Comparison of ENCODE assay signal across 27 cellular contexts in the genomic region with DNA sequence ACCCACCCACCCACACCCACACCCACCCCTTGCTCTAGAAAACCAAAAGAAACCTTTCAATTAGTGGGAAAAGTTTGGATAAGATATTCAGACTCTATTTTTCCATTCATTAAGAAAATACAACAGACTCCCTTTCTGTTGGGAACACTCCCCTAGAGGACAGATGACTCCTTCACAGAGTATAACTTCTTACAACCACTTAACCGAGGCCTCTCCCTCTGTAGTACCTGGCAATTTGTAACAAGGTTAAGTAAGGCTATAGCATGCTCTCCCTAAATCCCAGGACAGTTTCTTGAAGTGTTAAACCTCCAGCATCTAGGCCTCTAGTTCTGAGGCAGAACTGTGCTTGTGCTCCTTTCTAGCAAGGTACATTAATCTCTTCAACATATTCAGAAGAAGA.
"Had no signal": no experiment of that assay in that cellular context is flagged by ENCODE, and none has a peak within 500 bp of the region (broad histone marks: within the 10 kb centered on the region; RNA-seq: fewer than 3 reads in every experiment).

No MANE protein-coding gene starts in this region.

- H3K27ac ChIP-seq: breast epithelium, thoracic aorta, vagina had no signal

- H3K4me3 ChIP-seq: breast epithelium, thoracic aorta, vagina had no signal

- DNase-seq: activated CD4-positive, alpha-beta T cell treated with anti-CD3 and anti-CD28 coated beads for 36 hours; activated CD4-positive, CD25-positive, alpha-beta regulatory T cell; activated CD8-positive, alpha-beta memory T cell treated with anti-CD3 and anti-CD28 coated beads, Interleukin-2, amount 10 ng/mL, durations not matched to agents 7 days and 5 days; activated CD8-positive, alpha-beta T cell treated with anti-CD3 and anti-CD28 coated beads, Interleukin-2, amount 10 ng/mL, durations not matched to agents 7 days and 5 days; activated naive CD8-positive, alpha-beta T cell treated with anti-CD3 and anti-CD28 coated beads, Interleukin-2, amount 50 U/mL, for 24 hours; activated T-cell treated with anti-CD3 and anti-CD28 coated beads, Interleukin-2, amount 50 U/mL, for 48 hours; amygdala; central memory CD4-positive, alpha-beta T cell; effector CD4-positive, alpha-beta T cell; islet precursor cell; left ventricle myocardium superior; mammary epithelial cell; naive thymus-derived CD4-positive, alpha-beta T cell; right cardiac atrium; stimulated activated CD4-positive, alpha-beta T cell treated with anti-CD3 and anti-CD28 coated beads, Interleukin-2, amount 100 ng/mL, for 48 hours; T-cell had no signal

- H3K36me3 ChIP-seq: breast epithelium, thoracic aorta, vagina had no signal

- H3K4me1 ChIP-seq: breast epithelium, vagina had no signal

- H3K36me3 Mint-ChIP-seq: activated CD8-positive, alpha-beta memory T cell treated with anti-CD3 and anti-CD28 coated beads, Interleukin-2, amount 10 ng/mL, durations not matched to agents 7 days and 5 days; activated naive CD4-positive, alpha-beta T cell treated with anti-CD3 and anti-CD28 coated beads, Interleukin-2, amount 50 U/mL, for 24 hours; naive thymus-derived CD4-positive, alpha-beta T cell; T-cell had no signal

- H3K27ac Mint-ChIP-seq: activated CD4-positive, alpha-beta T cell treated with anti-CD3 and anti-CD28 coated beads for 36 hours; activated CD8-positive, alpha-beta memory T cell treated with anti-CD3 and anti-CD28 coated beads, Interleukin-2, amount 10 ng/mL, durations not matched to agents 7 days and 5 days; activated CD8-positive, alpha-beta T cell treated with anti-CD3 and anti-CD28 coated beads, Interleukin-2, amount 10 ng/mL, durations not matched to agents 7 days and 5 days; activated naive CD4-positive, alpha-beta T cell treated with anti-CD3 and anti-CD28 coated beads, Interleukin-2, amount 50 U/mL, for 24 hours; activated naive CD8-positive, alpha-beta T cell treated with anti-CD3 and anti-CD28 coated beads, Interleukin-2, amount 50 U/mL, for 24 hours; activated T-helper 2 cell treated with anti-CD3 and anti-CD28 coated beads, Interferon-gamma antibody, Interleukin-2, Interleukin-4, amounts not matched to agents 10 μg/mL and 5 μg/mL and 100 μg/mL, durations not matched to agents 14 hours and 24 hours and 36 hours; dendritic cell treated with granulocyte-macrophage colony-stimulating factor and Interleukin-4, amounts not matched to agents 40 ng/mL and 50 ng/mL, for 4 days; mesothelial cell of epicardium; stimulated activated naive CD8-positive, alpha-beta T cell treated with anti-CD3 and anti-CD28 coated beads, Interleukin-15, Interleukin-2, amounts not matched to agents 100 ng/mL and 50 ng/mL, for 24 hours; T-cell; T-helper 2 cell treated with Interferon-gamma antibody and Interleukin-4, amounts not matched to agents 5 μg/mL and 100 μg/mL, for 36 hours; type B pancreatic cell had no signal

- H3K4me1 Mint-ChIP-seq: activated CD4-positive, alpha-beta T cell treated with anti-CD3 and anti-CD28 coated beads for 36 hours; activated CD8-positive, alpha-beta memory T cell treated with anti-CD3 and anti-CD28 coated beads, Interleukin-2, amount 10 ng/mL, durations not matched to agents 7 days and 5 days; activated naive CD4-positive, alpha-beta T cell treated with anti-CD3 and anti-CD28 coated beads, Interleukin-2, amount 50 U/mL, for 24 hours; activated naive CD8-positive, alpha-beta T cell treated with anti-CD3 and anti-CD28 coated beads, Interleukin-2, amount 50 U/mL, for 24 hours; T-cell had no signal

- H3K9me3 Mint-ChIP-seq: activated naive CD4-positive, alpha-beta T cell treated with anti-CD3 and anti-CD28 coated beads, Interleukin-2, amount 50 U/mL, for 24 hours; activated naive CD8-positive, alpha-beta T cell treated with anti-CD3 and anti-CD28 coated beads, Interleukin-2, amount 50 U/mL, for 24 hours; activated T-helper 2 cell treated with anti-CD3 and anti-CD28 coated beads, Interferon-gamma antibody, Interleukin-2, Interleukin-4, amounts not matched to agents 10 μg/mL and 5 μg/mL and 100 μg/mL, durations not matched to agents 14 hours and 24 hours and 36 hours; dendritic cell treated with granulocyte-macrophage colony-stimulating factor and Interleukin-4, amounts not matched to agents 40 ng/mL and 50 ng/mL, for 4 days; stimulated activated naive CD8-positive, alpha-beta T cell treated with anti-CD3 and anti-CD28 coated beads, Interleukin-15, Interleukin-2, amounts not matched to agents 100 ng/mL and 50 ng/mL, for 24 hours; T-cell; T-helper 2 cell treated with Interferon-gamma antibody and Interleukin-4, amounts not matched to agents 5 μg/mL and 100 μg/mL, for 36 hours had no signal

- H3K4me3 Mint-ChIP-seq: activated CD4-positive, alpha-beta T cell treated with anti-CD3 and anti-CD28 coated beads for 36 hours; activated CD8-positive, alpha-beta memory T cell treated with anti-CD3 and anti-CD28 coated beads, Interleukin-2, amount 10 ng/mL, durations not matched to agents 7 days and 5 days; activated CD8-positive, alpha-beta T cell treated with anti-CD3 and anti-CD28 coated beads, Interleukin-2, amount 10 ng/mL, durations not matched to agents 7 days and 5 days; activated naive CD4-positive, alpha-beta T cell treated with anti-CD3 and anti-CD28 coated beads, Interleukin-2, amount 50 U/mL, for 24 hours; activated naive CD8-positive, alpha-beta T cell treated with anti-CD3 and anti-CD28 coated beads, Interleukin-2, amount 50 U/mL, for 24 hours; dendritic cell treated with granulocyte-macrophage colony-stimulating factor and Interleukin-4, amounts not matched to agents 40 ng/mL and 50 ng/mL, for 4 days; mesothelial cell of epicardium; naive thymus-derived CD4-positive, alpha-beta T cell; stimulated activated naive CD8-positive, alpha-beta T cell treated with anti-CD3 and anti-CD28 coated beads, Interleukin-15, Interleukin-2, amounts not matched to agents 100 ng/mL and 50 ng/mL, for 24 hours; T-cell; T-helper 2 cell treated with Interferon-gamma antibody and Interleukin-4, amounts not matched to agents 5 μg/mL and 100 μg/mL, for 36 hours; type B pancreatic cell had no signal

- FAIRE-seq: frontal cortex had no signal

- H3K9me3 ChIP-seq: breast epithelium, thoracic aorta, vagina had no signal

- H3K27me3 Mint-ChIP-seq: activated CD4-positive, alpha-beta T cell treated with anti-CD3 and anti-CD28 coated beads for 36 hours; activated naive CD4-positive, alpha-beta T cell treated with anti-CD3 and anti-CD28 coated beads, Interleukin-2, amount 50 U/mL, for 24 hours; activated naive CD8-positive, alpha-beta T cell treated with anti-CD3 and anti-CD28 coated beads, Interleukin-2, amount 50 U/mL, for 24 hours; dendritic cell treated with granulocyte-macrophage colony-stimulating factor and Interleukin-4, amounts not matched to agents 40 ng/mL and 50 ng/mL, for 4 days; type B pancreatic cell had no signal

- ATAC-seq: activated CD4-positive, alpha-beta T cell treated with anti-CD3 and anti-CD28 coated beads for 36 hours; activated CD8-positive, alpha-beta memory T cell treated with anti-CD3 and anti-CD28 coated beads, Interleukin-2, amount 10 ng/mL, durations not matched to agents 7 days and 5 days; activated CD8-positive, alpha-beta T cell treated with anti-CD3 and anti-CD28 coated beads, Interleukin-2, amount 10 ng/mL, durations not matched to agents 7 days and 5 days; activated naive CD8-positive, alpha-beta T cell treated with anti-CD3 and anti-CD28 coated beads, Interleukin-2, amount 50 U/mL, for 24 hours; left ventricle myocardium superior; naive thymus-derived CD4-positive, alpha-beta T cell; right cardiac atrium; T-cell had no signal

- H3K27me3 ChIP-seq: breast epithelium, vagina had no signal
